ENCODE assay signal across 11 cellular contexts in the genomic region with DNA sequence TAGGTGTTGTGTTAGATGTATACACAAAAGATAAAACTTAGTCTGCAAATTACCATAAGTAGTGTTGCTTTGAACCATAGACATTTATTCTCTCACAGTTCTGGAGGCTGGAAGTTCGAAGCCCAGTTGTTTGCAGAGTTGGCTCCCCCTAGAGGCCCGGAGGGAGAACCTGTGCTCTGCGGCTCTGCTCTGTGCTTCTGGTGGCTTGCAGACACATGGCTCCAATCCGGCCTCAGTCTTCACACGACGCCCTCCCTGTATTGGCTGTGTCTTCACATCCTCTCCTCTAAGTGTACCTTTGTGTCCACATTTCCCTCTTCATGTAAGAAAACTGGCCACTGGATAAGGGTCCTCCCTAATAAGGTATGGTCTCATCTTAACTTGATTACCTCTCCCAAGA.
DNase-seq lines count a peak whose midpoint lies in the region; ATAC-seq and TF ChIP-seq lines count a peak whose summit lies in the region.
"Had no signal": no experiment of that assay in that cellular context is flagged by ENCODE, and none has a peak within 500 bp of the region (broad histone marks: within the 10 kb centered on the region; RNA-seq: fewer than 3 reads in every experiment).

No MANE protein-coding gene starts in this region.

- ATAC-seq in T-helper 17 cell = no peak
- ATAC-seq in natural killer cell = no peak

- H2AFZ ChIP-seq in MM.1S (ENCODE audit: low read length) = no peak overlapping the region

- H3K27ac ChIP-seq in MM.1S (ENCODE audit: low read length) (no peak overlapping the region), endodermal cell (ENCODE audit: low read depth, low read length) (no peak overlapping the region)

- H3K36me3 ChIP-seq in MM.1S (replicated peaks; ENCODE audit: insufficient read depth, low read length) (no peaks in the 10 kb centered on the region), endodermal cell (ENCODE audit: control insufficient read depth, insufficient read depth, low read length) (no peaks in the 10 kb centered on the region)

- H3K4me3 Mint-ChIP-seq in CD14-positive monocyte (no peak overlapping the region), endodermal cell (no peak overlapping the region), T-helper 17 cell (no peak overlapping the region), natural killer cell (no peak overlapping the region)

- no peak for DNase-seq in CD14-positive monocyte (ENCODE audit: low spot score)
- DNase-seq in MM.1S = peak; percentile 8
- peak; percentile 77 for DNase-seq in endodermal cell
- no peak for DNase-seq in T-helper 17 cell
- no peak for DNase-seq in activated gamma-delta T cell treated with Interleukin-2 at 50 U/mL for 16 hours
- DNase-seq in amygdala (lab: John Stamatoyannopoulos, UW) = no peak
- DNase-seq in natural killer cell = no peak
- DNase-seq: activated effector memory CD4-positive, alpha-beta T cell treated with Interleukin-2 at 50 U/mL for 16 hours; EL; NCI-H1436 treated with DMSO at 0.1 percent for 48 hours had no signal

- H3K4me1 Mint-ChIP-seq in CD14-positive monocyte (no peaks in the 10 kb centered on the region), endodermal cell (no peaks in the 10 kb centered on the region), T-helper 17 cell (no peaks in the 10 kb centered on the region), natural killer cell (no peaks in the 10 kb centered on the region)

- H3K27me3 ChIP-seq in MM.1S (replicated peaks; ENCODE audit: insufficient read depth, low read length) = no peaks in the 10 kb centered on the region
- H3K27me3 ChIP-seq in endodermal cell (ENCODE audit: control insufficient read depth, insufficient read depth, low read length, poor library complexity, severe bottlenecking) = no peaks in the 10 kb centered on the region

- peaks cover 0 to 3% (median 1%) of the 10 kb centered on the region in 3 donors for H3K27me3 Mint-ChIP-seq in CD14-positive monocyte (ENCODE audit: low read depth in 3 of 3)
- H3K27me3 Mint-ChIP-seq in endodermal cell (ENCODE audit: insufficient read depth) = peaks cover under 1% of the 10 kb centered on the region
- H3K27me3 Mint-ChIP-seq in T-helper 17 cell = no peaks in the 10 kb centered on the region
- no peaks in the 10 kb centered on the region for H3K27me3 Mint-ChIP-seq in natural killer cell (ENCODE audit: low read depth in 2 of 2)

- intact Hi-C loops in CD14-positive monocyte (cut with micrococcal nuclease) (no loop called here), natural killer cell (cut with micrococcal nuclease) (no loop called here)

- H3F3A ChIP-seq in MM.1S (ENCODE audit: insufficient read depth, low read length) = no peaks in the 10 kb centered on the region

- no peak overlapping the region for H3K27ac Mint-ChIP-seq in CD14-positive monocyte
- no peak overlapping the region for H3K27ac Mint-ChIP-seq in endodermal cell
- H3K27ac Mint-ChIP-seq in T-helper 17 cell = no peak overlapping the region
- H3K27ac Mint-ChIP-seq in natural killer cell = no peak overlapping the region

- no peaks in the 10 kb centered on the region for H3K4me1 ChIP-seq in MM.1S (ENCODE audit: low read length)
- no peaks in the 10 kb centered on the region for H3K4me1 ChIP-seq in endodermal cell (ENCODE audit: control insufficient read depth, insufficient read depth, low read length)

- 89% methylated on average over 6 of the region's 6 CpGs for WGBS in endodermal cell (ENCODE audit: insufficient coverage in 1 of 2, insufficient read length in 1 of 2), 2 experiments

- H3K9me2 ChIP-seq in MM.1S (replicated peaks; ENCODE audit: insufficient read depth, low read length) = no peaks in the 10 kb centered on the region

- H3K36me3 Mint-ChIP-seq in CD14-positive monocyte (no peaks in the 10 kb centered on the region), endodermal cell (ENCODE audit: low read depth) (no peaks in the 10 kb centered on the region), T-helper 17 cell (ENCODE audit: low read depth) (no peaks in the 10 kb centered on the region), natural killer cell (no peaks in the 10 kb centered on the region)

- H3K79me2 ChIP-seq in MM.1S (ENCODE audit: low read length) = no peaks in the 10 kb centered on the region

- peaks cover 0 to 3% (median 0%) of the 10 kb centered on the region in 7 donors for H3K9me3 Mint-ChIP-seq in CD14-positive monocyte
- peaks cover 1% of the 10 kb centered on the region for H3K9me3 Mint-ChIP-seq in endodermal cell
- peaks cover 0 to 2% of the 10 kb centered on the region in 2 donors for H3K9me3 Mint-ChIP-seq in natural killer cell

- no peak overlapping the region for H3K9ac ChIP-seq in MM.1S (ENCODE audit: low read length)
- H3K9ac ChIP-seq in endodermal cell (ENCODE audit: extremely low read depth, low read length, poor library complexity, severe bottlenecking) = no peak overlapping the region

- no peak overlapping the region for H3K4me2 ChIP-seq in MM.1S (ENCODE audit: low read depth, low read length)

- H3K9me3 ChIP-seq in MM.1S (replicated peaks; ENCODE audit: insufficient read depth, low read length) (no peaks in the 10 kb centered on the region), endodermal cell (ENCODE audit: control insufficient read depth, low read length) (no peaks in the 10 kb centered on the region), T-helper 17 cell (ENCODE audit: control insufficient read depth, low read length, poor library complexity, severe bottlenecking) (no peaks in the 10 kb centered on the region)

- no peaks in the 10 kb centered on the region for H4K20me1 ChIP-seq in MM.1S (ENCODE audit: insufficient read depth, low read length)

- TF ChIP-seq CTCF in CD14-positive monocyte (IDR thresholded peaks at IDR 0.05) = peak; percentile 35
- TF ChIP-seq CTCF in GM12872 (IDR thresholded peaks at IDR 0.05; ENCODE audit: insufficient read depth, low read depth, low read length) = peak; percentile 66
- no peak for TF ChIP-seq CTCF in MM.1S (IDR thresholded peaks at IDR 0.05; ENCODE audit: low read length)
- peak; percentile 76 for TF ChIP-seq CTCF in endodermal cell (conservative IDR thresholded peaks at IDR 0.05)
- no peak for TF ChIP-seq CTCF in natural killer cell (IDR thresholded peaks at IDR 0.05)

- H3K4me3 ChIP-seq in MM.1S (ENCODE audit: low read length) (no peak overlapping the region), endodermal cell (ENCODE audit: low read length) (no peak overlapping the region)

Comparison
In these comparisons a context has a peak if more than half of its experiments do, and no peak if none do; other contexts are left out.
1. DNase-seq: peak in MM.1S (single experiment) and endodermal cell (single experiment); none in CD14-positive monocyte (single experiment), T-helper 17 cell (0 of 3), activated gamma-delta T cell treated with Interleukin-2 at 50 U/mL for 16 hours (single experiment), amygdala (0 of 56) and natural killer cell (single experiment).
2. CTCF ChIP-seq: peak in CD14-positive monocyte (single experiment), GM12872 (single experiment) and endodermal cell (single experiment); none in MM.1S (single experiment) and natural killer cell (single experiment).